Comparison of ENCODE assay signal across 1 cellular context in genomic region chr7:16357921-16358320, GRCh38.
A peak's percentile ranks its signal among the peaks of the same experiment; 100 is the strongest.
TF ChIP-seq lines count a peak whose summit lies in the region.

No MANE protein-coding gene starts in this region.

TF ChIP-seq in SK-N-SH, 30 proteins besides CTCF, POLR2A, EP300 and RAD21 (continued from another document):
- TF ChIP-seq, protein P1, sequence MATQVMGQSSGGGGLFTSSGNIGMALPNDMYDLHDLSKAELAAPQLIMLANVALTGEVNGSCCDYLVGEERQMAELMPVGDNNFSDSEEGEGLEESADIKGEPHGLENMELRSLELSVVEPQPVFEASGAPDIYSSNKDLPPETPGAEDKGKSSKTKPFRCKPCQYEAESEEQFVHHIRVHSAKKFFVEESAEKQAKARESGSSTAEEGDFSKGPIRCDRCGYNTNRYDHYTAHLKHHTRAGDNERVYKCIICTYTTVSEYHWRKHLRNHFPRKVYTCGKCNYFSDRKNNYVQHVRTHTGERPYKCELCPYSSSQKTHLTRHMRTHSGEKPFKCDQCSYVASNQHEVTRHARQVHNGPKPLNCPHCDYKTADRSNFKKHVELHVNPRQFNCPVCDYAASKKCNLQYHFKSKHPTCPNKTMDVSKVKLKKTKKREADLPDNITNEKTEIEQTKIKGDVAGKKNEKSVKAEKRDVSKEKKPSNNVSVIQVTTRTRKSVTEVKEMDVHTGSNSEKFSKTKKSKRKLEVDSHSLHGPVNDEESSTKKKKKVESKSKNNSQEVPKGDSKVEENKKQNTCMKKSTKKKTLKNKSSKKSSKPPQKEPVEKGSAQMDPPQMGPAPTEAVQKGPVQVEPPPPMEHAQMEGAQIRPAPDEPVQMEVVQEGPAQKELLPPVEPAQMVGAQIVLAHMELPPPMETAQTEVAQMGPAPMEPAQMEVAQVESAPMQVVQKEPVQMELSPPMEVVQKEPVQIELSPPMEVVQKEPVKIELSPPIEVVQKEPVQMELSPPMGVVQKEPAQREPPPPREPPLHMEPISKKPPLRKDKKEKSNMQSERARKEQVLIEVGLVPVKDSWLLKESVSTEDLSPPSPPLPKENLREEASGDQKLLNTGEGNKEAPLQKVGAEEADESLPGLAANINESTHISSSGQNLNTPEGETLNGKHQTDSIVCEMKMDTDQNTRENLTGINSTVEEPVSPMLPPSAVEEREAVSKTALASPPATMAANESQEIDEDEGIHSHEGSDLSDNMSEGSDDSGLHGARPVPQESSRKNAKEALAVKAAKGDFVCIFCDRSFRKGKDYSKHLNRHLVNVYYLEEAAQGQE (IDR thresholded peaks at IDR 0.05; ENCODE audit: low read depth, low read length), result no peak
- no peak for TF ChIP-seq FOXM1 (IDR thresholded peaks at IDR 0.05; ENCODE audit: low read depth)
- TF ChIP-seq NRF1 (IDR thresholded peaks at IDR 0.05; ENCODE audit: low read depth, low read length), result no peak
- TF ChIP-seq RXRA (IDR thresholded peaks at IDR 0.05; ENCODE audit: borderline replicate concordance, low read depth), result no peak
- TF ChIP-seq, protein P2, sequence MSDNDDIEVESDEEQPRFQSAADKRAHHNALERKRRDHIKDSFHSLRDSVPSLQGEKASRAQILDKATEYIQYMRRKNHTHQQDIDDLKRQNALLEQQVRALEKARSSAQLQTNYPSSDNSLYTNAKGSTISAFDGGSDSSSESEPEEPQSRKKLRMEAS (IDR thresholded peaks at IDR 0.05; ENCODE audit: low read depth), result no peak
- no peak for TF ChIP-seq EZH2phosphoT487 (IDR thresholded peaks at IDR 0.05; ENCODE audit: borderline replicate concordance, low read depth)
- no peak for TF ChIP-seq RFX5 (IDR thresholded peaks at IDR 0.05; ENCODE audit: low read length)
- no peak for TF ChIP-seq FOSL2 (IDR thresholded peaks at IDR 0.05; ENCODE audit: borderline replicate concordance, low read depth)
- TF ChIP-seq, protein P3, sequence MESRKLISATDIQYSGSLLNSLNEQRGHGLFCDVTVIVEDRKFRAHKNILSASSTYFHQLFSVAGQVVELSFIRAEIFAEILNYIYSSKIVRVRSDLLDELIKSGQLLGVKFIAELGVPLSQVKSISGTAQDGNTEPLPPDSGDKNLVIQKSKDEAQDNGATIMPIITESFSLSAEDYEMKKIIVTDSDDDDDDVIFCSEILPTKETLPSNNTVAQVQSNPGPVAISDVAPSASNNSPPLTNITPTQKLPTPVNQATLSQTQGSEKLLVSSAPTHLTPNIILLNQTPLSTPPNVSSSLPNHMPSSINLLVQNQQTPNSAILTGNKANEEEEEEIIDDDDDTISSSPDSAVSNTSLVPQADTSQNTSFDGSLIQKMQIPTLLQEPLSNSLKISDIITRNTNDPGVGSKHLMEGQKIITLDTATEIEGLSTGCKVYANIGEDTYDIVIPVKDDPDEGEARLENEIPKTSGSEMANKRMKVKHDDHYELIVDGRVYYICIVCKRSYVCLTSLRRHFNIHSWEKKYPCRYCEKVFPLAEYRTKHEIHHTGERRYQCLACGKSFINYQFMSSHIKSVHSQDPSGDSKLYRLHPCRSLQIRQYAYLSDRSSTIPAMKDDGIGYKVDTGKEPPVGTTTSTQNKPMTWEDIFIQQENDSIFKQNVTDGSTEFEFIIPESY (IDR thresholded peaks at IDR 0.05; ENCODE audit: borderline replicate concordance, low read depth), result no peak
- TF ChIP-seq MEF2A (IDR thresholded peaks at IDR 0.05; ENCODE audit: borderline replicate concordance, low read depth), result no peak
- TF ChIP-seq FOXJ3 (CRISPR knock-in tag; IDR thresholded peaks at IDR 0.05), result peak; percentile 81; the same call in 1 of the 2 replicates
- no peak for TF ChIP-seq PBX3 (IDR thresholded peaks at IDR 0.05)
- no peak for TF ChIP-seq IRF3 (IDR thresholded peaks at IDR 0.05; ENCODE audit: low read depth, low read length)
